ENCODE assay signal across 25 cellular contexts in genomic region chr12:7637641-7638040, GRCh38. TPM values are rescaled to one million over a fixed set of nuclear protein-coding genes. Genes with fewer than 3 reads are reported as not detected.
A peak's percentile ranks its signal among the peaks of the same experiment; 100 is the strongest.
DNase-seq lines count a peak whose midpoint lies in the region; ATAC-seq, FAIRE-seq and TF ChIP-seq lines count a peak whose summit lies in the region.
"Had no signal": no experiment of that assay in that cellular context is flagged by ENCODE, and none has a peak within 500 bp of the region (broad histone marks: within the 10 kb centered on the region; RNA-seq: fewer than 3 reads in every experiment).

No MANE protein-coding gene starts in this region.

- no peak for DNase-seq in HTR-8/SVneo (ENCODE audit: insufficient read length, low spot score)
- DNase-seq in WERI-Rb-1: no peak
- DNase-seq in progenitor cell of endocrine pancreas (ENCODE audit: low spot score, unreplicated experiment): no peak
- no peak for DNase-seq in ecto neural progenitor cell (ENCODE audit: low spot score)
- DNase-seq in cortex of kidney (lab: John Stamatoyannopoulos, UW): no peak
- DNase-seq: activated CD4-positive, alpha-beta T cell treated with anti-CD3 and anti-CD28 coated beads, Interleukin-2, amount 10 ng/mL, durations not matched to agents 7 days and 5 days; activated naive CD8-positive, alpha-beta T cell treated with anti-CD3 and anti-CD28 coated beads, Interleukin-2, amount 50 U/mL, for 24 hours; activated T-cell treated with anti-CD3 and anti-CD28 coated beads, Interleukin-2, amount 50 U/mL, for 4 hours; DMS79 treated with DMSO at 0.1 percent for 48 hours; HFFc6; NCI-H1092; NCI-H1694 treated with DMSO at 0.1 percent for 48 hours; NCI-H2171; Right ventricle myocardium superior; stimulated activated naive CD8-positive, alpha-beta T cell treated with anti-CD3 and anti-CD28 coated beads, Interleukin-15, amount 100 ng/mL, for 72 hours; T-helper 2 cell had no signal

- no peaks in the 10 kb centered on the region for H3K36me3 ChIP-seq in WERI-Rb-1
- no peaks in the 10 kb centered on the region for H3K36me3 ChIP-seq in iPS-18a (ENCODE audit: control insufficient read depth, low read depth, low read length)
- H3K36me3 ChIP-seq: BLaER1 treated with 17β-estradiol and CSF1 and Interleukin-3, amounts not matched to agents 10 nM and 100 nM; tibial nerve had no signal

- TF ChIP-seq CTCF in WERI-Rb-1 (IDR thresholded peaks at IDR 0.05; ENCODE audit: low read depth, low read length) (no peak), progenitor cell of endocrine pancreas (IDR thresholded peaks at IDR 0.05; ENCODE audit: unreplicated experiment) (no peak)

- H3K27me3 ChIP-seq in WERI-Rb-1 (ENCODE audit: insufficient read depth, low read depth, severe bottlenecking) (no peaks in the 10 kb centered on the region), iPS-18a (ENCODE audit: control insufficient read depth, insufficient read depth, low read length) (no peaks in the 10 kb centered on the region)
- H3K27me3 ChIP-seq: tibial nerve had no signal

- H3K27ac ChIP-seq in WERI-Rb-1: no peak overlapping the region
- H3K27ac ChIP-seq in iPS-18a (ENCODE audit: low read length): no peak overlapping the region
- H3K27ac ChIP-seq: tibial nerve had no signal

- H3K9me3 ChIP-seq in WERI-Rb-1 (ENCODE audit: severe bottlenecking) (no peaks in the 10 kb centered on the region), iPS-18a (ENCODE audit: control insufficient read depth, low read depth, low read length) (no peaks in the 10 kb centered on the region)
- H3K9me3 ChIP-seq: tibial nerve had no signal

- H3K9ac ChIP-seq in iPS-18a (ENCODE audit: low read length): peak overlapping the region; percentile 11

- peaks cover 14% of the 10 kb centered on the region for H3K4me1 ChIP-seq in iPS-18a (ENCODE audit: control insufficient read depth, low read depth, low read length)

- peaks cover 3% of the 10 kb centered on the region for H3K9me3 Mint-ChIP-seq in progenitor cell of endocrine pancreas (ENCODE audit: low read depth)
- H3K9me3 Mint-ChIP-seq: activated CD4-positive, alpha-beta T cell treated with anti-CD3 and anti-CD28 coated beads, Interleukin-2, amount 10 ng/mL, durations not matched to agents 7 days and 5 days; activated naive CD8-positive, alpha-beta T cell treated with anti-CD3 and anti-CD28 coated beads, Interleukin-2, amount 50 U/mL, for 24 hours; activated T-cell treated with anti-CD3 and anti-CD28 coated beads, Interleukin-2, amount 50 U/mL, for 4 hours; memory B cell; stimulated activated naive CD8-positive, alpha-beta T cell treated with anti-CD3 and anti-CD28 coated beads, Interleukin-15, amount 100 ng/mL, for 72 hours had no signal

- peaks cover 8% of the 10 kb centered on the region for H3K27me3 Mint-ChIP-seq in progenitor cell of endocrine pancreas
- H3K27me3 Mint-ChIP-seq: stimulated activated naive CD8-positive, alpha-beta T cell treated with anti-CD3 and anti-CD28 coated beads, Interleukin-15, amount 100 ng/mL, for 72 hours had no signal

- no peaks in the 10 kb centered on the region for H3K36me3 Mint-ChIP-seq in progenitor cell of endocrine pancreas (ENCODE audit: insufficient read depth)
- H3K36me3 Mint-ChIP-seq: memory B cell had no signal

- H3K4me3 ChIP-seq in WERI-Rb-1 (ENCODE audit: low read depth, low read length) (peak overlapping the region; percentile 31), iPS-18a (ENCODE audit: low read length) (peak overlapping the region; percentile 70)
- H3K4me3 ChIP-seq: BLaER1 treated with 17β-estradiol and CSF1 and Interleukin-3, amounts not matched to agents 10 nM and 100 nM had no signal

- peak; percentile 78 for FAIRE-seq in HTR-8/SVneo (lab: Jason Lieb, UNC)

- H3K4me1 Mint-ChIP-seq in progenitor cell of endocrine pancreas (ENCODE audit: low read depth): peaks cover 5% of the 10 kb centered on the region

- ATAC-seq in GM18511 (IDR thresholded peaks at IDR 0.05; ENCODE audit: unreplicated experiment): no peak
- ATAC-seq: activated naive CD8-positive, alpha-beta T cell treated with anti-CD3 and anti-CD28 coated beads, Interleukin-2, amount 50 U/mL, for 24 hours; stimulated activated naive CD8-positive, alpha-beta T cell treated with anti-CD3 and anti-CD28 coated beads, Interleukin-15, amount 100 ng/mL, for 72 hours had no signal

- H3K4me3 Mint-ChIP-seq in progenitor cell of endocrine pancreas (ENCODE audit: low read depth): peak overlapping the region; percentile 66
- H3K4me3 Mint-ChIP-seq: activated CD4-positive, alpha-beta T cell treated with anti-CD3 and anti-CD28 coated beads, Interleukin-2, amount 10 ng/mL, durations not matched to agents 7 days and 5 days; activated T-cell treated with anti-CD3 and anti-CD28 coated beads, Interleukin-2, amount 50 U/mL, for 4 hours; memory B cell had no signal

- no peak overlapping the region for H3K27ac Mint-ChIP-seq in progenitor cell of endocrine pancreas
- H3K27ac Mint-ChIP-seq: activated CD4-positive, alpha-beta T cell treated with anti-CD3 and anti-CD28 coated beads, Interleukin-2, amount 10 ng/mL, durations not matched to agents 7 days and 5 days; activated naive CD8-positive, alpha-beta T cell treated with anti-CD3 and anti-CD28 coated beads, Interleukin-2, amount 50 U/mL, for 24 hours; HFFc6; memory B cell; stimulated activated naive CD8-positive, alpha-beta T cell treated with anti-CD3 and anti-CD28 coated beads, Interleukin-15, amount 100 ng/mL, for 72 hours had no signal

RNA-seq across cellular contexts. Expression of gene APOBEC1, which starts 28.1 kb away (rescaled TPM):
- not detected in 2 replicates for total RNA-seq in progenitor cell of endocrine pancreas
- total RNA-seq: activated CD4-positive, alpha-beta T cell treated with anti-CD3 and anti-CD28 coated beads, Interleukin-2, amount 10 ng/mL, durations not matched to agents 7 days and 5 days; activated T-cell treated with anti-CD3 and anti-CD28 coated beads, Interleukin-2, amount 50 U/mL, for 4 hours; cerebellum; epithelial cell of proximal tubule; HFFc6; left lobe of liver; omental fat pad; Right ventricle myocardium superior; tibial nerve had no signal

RNA-seq across cellular contexts. Expression of gene GDF3, which starts 57.9 kb away (rescaled TPM):
- total RNA-seq in progenitor cell of endocrine pancreas: not detected in 2 replicates
- total RNA-seq: activated CD4-positive, alpha-beta T cell treated with anti-CD3 and anti-CD28 coated beads, Interleukin-2, amount 10 ng/mL, durations not matched to agents 7 days and 5 days; activated T-cell treated with anti-CD3 and anti-CD28 coated beads, Interleukin-2, amount 50 U/mL, for 4 hours; cerebellum; epithelial cell of proximal tubule; HFFc6; left lobe of liver; omental fat pad; Right ventricle myocardium superior; tibial nerve had no signal
